Comparison of ENCODE assay signal across 9 cellular contexts in the genomic region with DNA sequence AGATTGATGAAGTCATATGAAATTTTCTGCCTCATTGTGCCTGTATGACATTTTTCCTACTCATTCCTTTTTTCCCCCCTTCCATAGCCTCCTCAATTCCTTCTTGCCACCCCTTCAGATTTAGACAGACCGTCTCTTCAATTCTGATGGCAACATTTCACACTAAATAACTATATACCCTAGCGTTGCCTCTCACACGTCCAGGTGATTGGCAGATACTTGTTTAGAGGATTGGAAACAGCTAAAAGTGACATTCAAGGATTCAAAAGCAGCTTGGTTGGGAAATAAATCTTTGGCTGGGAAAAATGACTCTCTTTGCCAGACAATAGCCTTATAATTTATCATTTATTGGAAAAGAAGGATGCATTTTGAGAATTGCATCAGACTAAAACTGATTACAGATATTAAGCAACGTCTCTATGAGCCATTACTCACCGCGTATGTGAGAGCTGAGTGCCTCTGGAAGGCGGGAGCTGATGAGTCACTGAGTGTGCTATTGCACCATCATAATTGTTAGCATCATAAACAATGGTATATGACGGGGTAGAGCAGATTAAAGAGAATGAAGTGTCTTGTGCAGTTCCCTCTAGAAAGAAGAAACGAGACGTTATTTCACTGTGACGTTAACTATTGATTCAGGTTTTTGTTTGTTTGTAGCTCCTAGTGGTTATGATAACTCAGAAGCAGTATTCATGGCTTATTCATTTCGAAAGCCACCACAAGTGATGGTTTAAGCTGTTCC.
DNase-seq lines count a peak whose midpoint lies in the region; ATAC-seq and TF ChIP-seq lines count a peak whose summit lies in the region.
"Had no signal": no experiment of that assay in that cellular context is flagged by ENCODE, and none has a peak within 500 bp of the region (broad histone marks: within the 10 kb centered on the region; RNA-seq: fewer than 3 reads in every experiment).

No MANE protein-coding gene starts in this region.

- no peaks in the 10 kb centered on the region for H3K9me3 Mint-ChIP-seq in activated CD8-positive, alpha-beta T cell treated with anti-CD3 and anti-CD28 coated beads for 36 hours
- no peaks in the 10 kb centered on the region for H3K9me3 Mint-ChIP-seq in activated CD8-positive, alpha-beta T cell treated with anti-CD3 and anti-CD28 coated beads, Interleukin-2, amount 10 ng/mL, durations not matched to agents 7 days and 5 days (ENCODE audit: insufficient read depth)

- CTCF ChIA-PET in activated CD8-positive, alpha-beta T cell treated with anti-CD3 and anti-CD28 coated beads for 36 hours (lab: Charles Lee) = no interaction called here
- CTCF ChIA-PET in activated CD8-positive, alpha-beta T cell treated with anti-CD3 and anti-CD28 coated beads, Interleukin-2, amount 10 ng/mL, durations not matched to agents 7 days and 5 days (lab: Charles Lee) = no interaction called here

- ATAC-seq in activated CD8-positive, alpha-beta T cell treated with anti-CD3 and anti-CD28 coated beads for 36 hours = peak; percentile 53
- ATAC-seq in activated CD8-positive, alpha-beta T cell treated with anti-CD3 and anti-CD28 coated beads, Interleukin-2, amount 10 ng/mL, durations not matched to agents 7 days and 5 days = no peak
- no peak for ATAC-seq in left ventricle myocardium superior

- peak; percentile 7 for DNase-seq in activated CD8-positive, alpha-beta T cell treated with anti-CD3 and anti-CD28 coated beads for 36 hours
- DNase-seq in activated CD8-positive, alpha-beta T cell treated with anti-CD3 and anti-CD28 coated beads, Interleukin-2, amount 10 ng/mL, durations not matched to agents 7 days and 5 days = no peak
- peak; percentile 79 to 97 for DNase-seq in NOMO-1 (lab: John Stamatoyannopoulos, UW; ENCODE audit: unreplicated experiment in 2 of 2)
- peak; percentile 98 for DNase-seq in epithelial cell of esophagus (ENCODE audit: low read depth)
- peak; percentile 16 for DNase-seq in stimulated activated CD4-positive, alpha-beta T cell treated with anti-CD3 and anti-CD28 coated beads, Interleukin-4, amount 100 ng/mL, for 24 hours
- no peak for DNase-seq in left ventricle myocardium superior
- no peak for DNase-seq in GM13977 (ENCODE audit: low spot score)
- no peak for DNase-seq in activated CD4-positive, alpha-beta T cell treated with anti-CD3 and anti-CD28 coated beads for 4 hours
- DNase-seq: CD4-positive, CD25-positive, alpha-beta regulatory T cell had no signal

- no peak overlapping the region for H3K4me3 ChIP-seq in epithelial cell of esophagus (ENCODE audit: low read length)

- in situ Hi-C loops in GM13977 (cut with MboI; ENCODE audit: low pct_unique_long_range_greater_than_20kb, low sequenced_read_pairs, unreplicated experiment) = no loop called here

- POLR2A ChIA-PET in activated CD8-positive, alpha-beta T cell treated with anti-CD3 and anti-CD28 coated beads for 36 hours (lab: Charles Lee) = no interaction called here
- POLR2A ChIA-PET in activated CD8-positive, alpha-beta T cell treated with anti-CD3 and anti-CD28 coated beads, Interleukin-2, amount 10 ng/mL, durations not matched to agents 7 days and 5 days (lab: Charles Lee) = no interaction called here

- H3K27ac Mint-ChIP-seq in activated CD8-positive, alpha-beta T cell treated with anti-CD3 and anti-CD28 coated beads for 36 hours = no peak overlapping the region
- H3K27ac Mint-ChIP-seq in activated CD8-positive, alpha-beta T cell treated with anti-CD3 and anti-CD28 coated beads, Interleukin-2, amount 10 ng/mL, durations not matched to agents 7 days and 5 days = no peak overlapping the region
- H3K27ac Mint-ChIP-seq: CD4-positive, CD25-positive, alpha-beta regulatory T cell had no signal

- peaks cover 12% of the 10 kb centered on the region for H3K27me3 Mint-ChIP-seq in activated CD8-positive, alpha-beta T cell treated with anti-CD3 and anti-CD28 coated beads for 36 hours
- H3K27me3 Mint-ChIP-seq in activated CD8-positive, alpha-beta T cell treated with anti-CD3 and anti-CD28 coated beads, Interleukin-2, amount 10 ng/mL, durations not matched to agents 7 days and 5 days (ENCODE audit: low read depth) = peaks cover 6% of the 10 kb centered on the region

- intact Hi-C loops in activated CD8-positive, alpha-beta T cell treated with anti-CD3 and anti-CD28 coated beads for 36 hours (cut with micrococcal nuclease) = no loop called here
- intact Hi-C loops in left ventricle myocardium superior (cut with micrococcal nuclease) = no loop called here

- H3K4me1 Mint-ChIP-seq in activated CD8-positive, alpha-beta T cell treated with anti-CD3 and anti-CD28 coated beads for 36 hours (ENCODE audit: low read depth) = no peaks in the 10 kb centered on the region
- H3K4me1 Mint-ChIP-seq in activated CD8-positive, alpha-beta T cell treated with anti-CD3 and anti-CD28 coated beads, Interleukin-2, amount 10 ng/mL, durations not matched to agents 7 days and 5 days (ENCODE audit: low read depth) = no peaks in the 10 kb centered on the region
- H3K4me1 Mint-ChIP-seq: CD4-positive, CD25-positive, alpha-beta regulatory T cell had no signal

- no peaks in the 10 kb centered on the region for H3K36me3 Mint-ChIP-seq in activated CD8-positive, alpha-beta T cell treated with anti-CD3 and anti-CD28 coated beads for 36 hours (ENCODE audit: low read depth)
- H3K36me3 Mint-ChIP-seq in activated CD8-positive, alpha-beta T cell treated with anti-CD3 and anti-CD28 coated beads, Interleukin-2, amount 10 ng/mL, durations not matched to agents 7 days and 5 days (ENCODE audit: low read depth) = no peaks in the 10 kb centered on the region
- H3K36me3 Mint-ChIP-seq: CD4-positive, CD25-positive, alpha-beta regulatory T cell had no signal

- H3K4me3 Mint-ChIP-seq in activated CD8-positive, alpha-beta T cell treated with anti-CD3 and anti-CD28 coated beads for 36 hours = no peak overlapping the region
- no peak overlapping the region for H3K4me3 Mint-ChIP-seq in activated CD8-positive, alpha-beta T cell treated with anti-CD3 and anti-CD28 coated beads, Interleukin-2, amount 10 ng/mL, durations not matched to agents 7 days and 5 days
- H3K4me3 Mint-ChIP-seq: CD4-positive, CD25-positive, alpha-beta regulatory T cell had no signal

- no peak for TF ChIP-seq CTCF in activated CD8-positive, alpha-beta T cell treated with anti-CD3 and anti-CD28 coated beads for 36 hours (IDR thresholded peaks at IDR 0.05)
- TF ChIP-seq CTCF in epithelial cell of esophagus (IDR thresholded peaks at IDR 0.05; ENCODE audit: insufficient read depth, low read depth, low read length, missing control alignments) (no peak), GM13977 (IDR thresholded peaks at IDR 0.05; ENCODE audit: extremely low read depth, insufficient read depth, missing control alignments) (no peak)

Comparison
In these comparisons a context has a peak if more than half of its experiments do, and no peak if none do; other contexts are left out.
1. DNase-seq: peak in activated CD8-positive, alpha-beta T cell treated with anti-CD3 and anti-CD28 coated beads for 36 hours (single experiment), NOMO-1 (2 of 2), epithelial cell of esophagus (single experiment) and stimulated activated CD4-positive, alpha-beta T cell treated with anti-CD3 and anti-CD28 coated beads, Interleukin-4, amount 100 ng/mL, for 24 hours (single experiment); none in activated CD8-positive, alpha-beta T cell treated with anti-CD3 and anti-CD28 coated beads, Interleukin-2, amount 10 ng/mL, durations not matched to agents 7 days and 5 days (single experiment), left ventricle myocardium superior (single experiment), GM13977 (single experiment) and activated CD4-positive, alpha-beta T cell treated with anti-CD3 and anti-CD28 coated beads for 4 hours (0 of 2).